ENCODE assay signal across 11 cellular contexts in genomic region chr4:75172551-75172950, GRCh38.
A peak's percentile ranks its signal among the peaks of the same experiment; 100 is the strongest.
DNase-seq lines count a peak whose midpoint lies in the region; ATAC-seq and TF ChIP-seq lines count a peak whose summit lies in the region.
"Had no signal": no experiment of that assay in that cellular context is flagged by ENCODE, and none has a peak within 500 bp of the region (broad histone marks: within the 10 kb centered on the region; RNA-seq: fewer than 3 reads in every experiment).

No MANE protein-coding gene starts in this region.

- ATAC-seq in GM19043 (IDR thresholded peaks at IDR 0.05; ENCODE audit: low read depth, unreplicated experiment), result peak; percentile 68
- peak; percentile 96 for ATAC-seq in HG02588 (IDR thresholded peaks at IDR 0.05; ENCODE audit: unreplicated experiment)
- ATAC-seq in HG03280 (IDR thresholded peaks at IDR 0.05; ENCODE audit: unreplicated experiment), result peak; percentile 60
- ATAC-seq: left colon had no signal

- TF ChIP-seq CTCF in GM10266 (IDR thresholded peaks at IDR 0.05; ENCODE audit: control insufficient read depth, insufficient read depth, low read depth, missing control alignments), result no peak

- DNase-seq in GM10266 (ENCODE audit: extremely low spot score) (peak; percentile 41), NCI-H1436 (lab: John Stamatoyannopoulos, UW) (no peak), NCI-H146 (lab: John Stamatoyannopoulos, UW) (no peak), NCI-H69 (lab: John Stamatoyannopoulos, UW) (no peak)
- no peak for DNase-seq in stimulated activated CD4-positive, alpha-beta T cell treated with anti-CD3 and anti-CD28 coated beads, Interleukin-12 subunit alpha, Interleukin-12 subunit beta, amount 100 ng/mL, for 4 hours
- DNase-seq: adrenal gland, left colon, Peyer's patch had no signal
